Comparison of ENCODE assay signal across 1 cellular context in the genomic region with DNA sequence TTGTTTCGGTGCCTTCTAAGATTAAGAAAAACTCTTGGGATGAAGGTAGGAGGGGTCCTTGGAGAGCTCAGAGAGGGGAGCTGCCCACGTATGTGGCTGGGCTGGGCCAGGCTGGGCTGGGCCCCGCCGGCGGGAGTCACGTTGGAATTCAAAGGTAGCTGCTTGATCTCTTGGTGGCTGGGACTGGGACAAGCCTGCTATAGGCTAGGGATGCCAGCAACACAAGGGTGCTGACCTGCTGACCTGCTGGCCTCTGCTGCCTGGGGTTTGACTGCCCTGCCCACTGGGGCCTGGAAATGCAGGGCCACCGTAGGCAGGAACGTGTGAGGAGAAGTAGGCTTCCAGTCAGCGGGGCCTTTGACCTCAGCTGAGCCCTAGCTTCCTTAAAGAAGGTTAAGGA.
TF ChIP-seq lines count a peak whose summit lies in the region.

No MANE protein-coding gene starts in this region.

TF ChIP-seq in GM23338, 12 proteins besides CTCF, POLR2A, EP300 and RAD21 (continued from another document):
- TF ChIP-seq, protein P1, sequence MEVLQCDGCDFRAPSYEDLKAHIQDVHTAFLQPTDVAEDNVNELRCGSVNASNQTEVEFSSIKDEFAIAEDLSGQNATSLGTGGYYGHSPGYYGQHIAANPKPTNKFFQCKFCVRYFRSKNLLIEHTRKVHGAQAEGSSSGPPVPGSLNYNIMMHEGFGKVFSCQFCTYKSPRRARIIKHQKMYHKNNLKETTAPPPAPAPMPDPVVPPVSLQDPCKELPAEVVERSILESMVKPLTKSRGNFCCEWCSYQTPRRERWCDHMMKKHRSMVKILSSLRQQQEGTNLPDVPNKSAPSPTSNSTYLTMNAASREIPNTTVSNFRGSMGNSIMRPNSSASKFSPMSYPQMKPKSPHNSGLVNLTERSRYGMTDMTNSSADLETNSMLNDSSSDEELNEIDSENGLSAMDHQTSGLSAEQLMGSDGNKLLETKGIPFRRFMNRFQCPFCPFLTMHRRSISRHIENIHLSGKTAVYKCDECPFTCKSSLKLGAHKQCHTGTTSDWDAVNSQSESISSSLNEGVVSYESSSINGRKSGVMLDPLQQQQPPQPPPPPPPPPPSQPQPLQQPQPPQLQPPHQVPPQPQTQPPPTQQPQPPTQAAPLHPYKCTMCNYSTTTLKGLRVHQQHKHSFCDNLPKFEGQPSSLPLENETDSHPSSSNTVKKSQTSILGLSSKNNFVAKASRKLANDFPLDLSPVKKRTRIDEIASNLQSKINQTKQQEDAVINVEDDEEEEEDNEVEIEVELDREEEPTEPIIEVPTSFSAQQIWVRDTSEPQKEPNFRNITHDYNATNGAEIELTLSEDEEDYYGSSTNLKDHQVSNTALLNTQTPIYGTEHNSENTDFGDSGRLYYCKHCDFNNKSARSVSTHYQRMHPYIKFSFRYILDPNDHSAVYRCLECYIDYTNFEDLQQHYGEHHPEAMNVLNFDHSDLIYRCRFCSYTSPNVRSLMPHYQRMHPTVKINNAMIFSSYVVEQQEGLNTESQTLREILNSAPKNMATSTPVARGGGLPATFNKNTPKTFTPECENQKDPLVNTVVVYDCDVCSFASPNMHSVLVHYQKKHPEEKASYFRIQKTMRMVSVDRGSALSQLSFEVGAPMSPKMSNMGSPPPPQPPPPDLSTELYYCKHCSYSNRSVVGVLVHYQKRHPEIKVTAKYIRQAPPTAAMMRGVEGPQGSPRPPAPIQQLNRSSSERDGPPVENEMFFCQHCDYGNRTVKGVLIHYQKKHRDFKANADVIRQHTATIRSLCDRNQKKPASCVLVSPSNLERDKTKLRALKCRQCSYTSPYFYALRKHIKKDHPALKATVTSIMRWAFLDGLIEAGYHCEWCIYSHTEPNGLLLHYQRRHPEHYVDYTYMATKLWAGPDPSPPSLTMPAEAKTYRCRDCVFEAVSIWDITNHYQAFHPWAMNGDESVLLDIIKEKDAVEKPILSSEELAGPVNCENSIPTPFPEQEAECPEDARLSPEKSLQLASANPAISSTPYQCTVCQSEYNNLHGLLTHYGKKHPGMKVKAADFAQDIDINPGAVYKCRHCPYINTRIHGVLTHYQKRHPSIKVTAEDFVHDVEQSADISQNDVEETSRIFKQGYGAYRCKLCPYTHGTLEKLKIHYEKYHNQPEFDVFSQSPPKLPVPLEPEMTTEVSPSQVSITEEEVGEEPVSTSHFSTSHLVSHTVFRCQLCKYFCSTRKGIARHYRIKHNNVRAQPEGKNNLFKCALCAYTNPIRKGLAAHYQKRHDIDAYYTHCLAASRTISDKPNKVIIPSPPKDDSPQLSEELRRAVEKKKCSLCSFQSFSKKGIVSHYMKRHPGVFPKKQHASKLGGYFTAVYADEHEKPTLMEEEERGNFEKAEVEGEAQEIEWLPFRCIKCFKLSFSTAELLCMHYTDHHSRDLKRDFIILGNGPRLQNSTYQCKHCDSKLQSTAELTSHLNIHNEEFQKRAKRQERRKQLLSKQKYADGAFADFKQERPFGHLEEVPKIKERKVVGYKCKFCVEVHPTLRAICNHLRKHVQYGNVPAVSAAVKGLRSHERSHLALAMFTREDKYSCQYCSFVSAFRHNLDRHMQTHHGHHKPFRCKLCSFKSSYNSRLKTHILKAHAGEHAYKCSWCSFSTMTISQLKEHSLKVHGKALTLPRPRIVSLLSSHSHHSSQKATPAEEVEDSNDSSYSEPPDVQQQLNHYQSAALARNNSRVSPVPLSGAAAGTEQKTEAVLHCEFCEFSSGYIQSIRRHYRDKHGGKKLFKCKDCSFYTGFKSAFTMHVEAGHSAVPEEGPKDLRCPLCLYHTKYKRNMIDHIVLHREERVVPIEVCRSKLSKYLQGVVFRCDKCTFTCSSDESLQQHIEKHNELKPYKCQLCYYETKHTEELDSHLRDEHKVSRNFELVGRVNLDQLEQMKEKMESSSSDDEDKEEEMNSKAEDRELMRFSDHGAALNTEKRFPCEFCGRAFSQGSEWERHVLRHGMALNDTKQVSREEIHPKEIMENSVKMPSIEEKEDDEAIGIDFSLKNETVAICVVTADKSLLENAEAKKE (CRISPR knock-in tag; IDR thresholded peaks at IDR 0.05): no peak
- TF ChIP-seq CREB1 (CRISPR knock-in tag; IDR thresholded peaks at IDR 0.05; ENCODE audit: low read depth): no peak
- no peak for TF ChIP-seq EZH2phosphoT487 (IDR thresholded peaks at IDR 0.05; ENCODE audit: unreplicated experiment)
- TF ChIP-seq, protein P2, sequence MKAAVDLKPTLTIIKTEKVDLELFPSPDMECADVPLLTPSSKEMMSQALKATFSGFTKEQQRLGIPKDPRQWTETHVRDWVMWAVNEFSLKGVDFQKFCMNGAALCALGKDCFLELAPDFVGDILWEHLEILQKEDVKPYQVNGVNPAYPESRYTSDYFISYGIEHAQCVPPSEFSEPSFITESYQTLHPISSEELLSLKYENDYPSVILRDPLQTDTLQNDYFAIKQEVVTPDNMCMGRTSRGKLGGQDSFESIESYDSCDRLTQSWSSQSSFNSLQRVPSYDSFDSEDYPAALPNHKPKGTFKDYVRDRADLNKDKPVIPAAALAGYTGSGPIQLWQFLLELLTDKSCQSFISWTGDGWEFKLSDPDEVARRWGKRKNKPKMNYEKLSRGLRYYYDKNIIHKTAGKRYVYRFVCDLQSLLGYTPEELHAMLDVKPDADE (IDR thresholded peaks at IDR 0.05): no peak
